Comparison of ENCODE assay signal across 13 cellular contexts in the genomic region with DNA sequence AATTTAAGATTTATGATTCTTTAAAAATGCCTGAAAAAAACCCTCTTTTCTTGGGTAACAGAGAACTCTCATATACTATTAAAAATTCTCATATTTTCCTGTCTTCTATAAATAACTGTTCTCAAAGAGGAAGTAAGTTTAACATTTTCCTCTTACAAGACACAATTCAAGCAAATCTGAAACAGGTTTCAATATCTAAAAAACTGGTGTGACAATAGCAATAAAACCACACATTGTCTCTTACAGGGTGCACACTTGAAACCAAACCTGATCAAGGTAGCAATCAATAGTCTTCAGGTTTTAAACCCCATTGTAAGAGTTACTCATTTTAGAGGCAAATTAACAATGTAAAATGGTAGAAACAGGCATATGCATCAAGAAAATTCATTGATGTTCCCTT. TPM values are rescaled to one million over a fixed set of nuclear protein-coding genes. Genes with fewer than 3 reads are reported as not detected.
DNase-seq lines count a peak whose midpoint lies in the region; ATAC-seq and TF ChIP-seq lines count a peak whose summit lies in the region.
"Had no signal": no experiment of that assay in that cellular context is flagged by ENCODE, and none has a peak within 500 bp of the region (broad histone marks: within the 10 kb centered on the region; RNA-seq: fewer than 3 reads in every experiment).

No MANE protein-coding gene starts in this region.

- peak; percentile 26 for DNase-seq in GM12865 (ENCODE audit: low read depth)
- DNase-seq in OCI-M1 (lab: John Stamatoyannopoulos, UW): peak; percentile 25
- DNase-seq in NCI-H1048 (lab: John Stamatoyannopoulos, UW): no peak
- DNase-seq in glutamatergic neuron: no peak
- DNase-seq in stimulated activated CD4-positive, alpha-beta T cell treated with anti-CD3 and anti-CD28 coated beads, Interleukin-15, amount 100 ng/mL, for 24 hours: no peak
- DNase-seq in coronary artery (ENCODE audit: low spot score): no peak
- DNase-seq: Calu3, GOT3, hippocampal formation, PC-3, thyroid gland had no signal

- no peak overlapping the region for H3K4me3 ChIP-seq in GM12865 (ENCODE audit: low read depth, low read length)
- no peak overlapping the region for H3K4me3 ChIP-seq in coronary artery
- H3K4me3 ChIP-seq: thyroid gland had no signal

- no peak overlapping the region for H3K27ac ChIP-seq in coronary artery
- H3K27ac ChIP-seq: thyroid gland had no signal

- TF ChIP-seq CTCF in GM12865 (IDR thresholded peaks at IDR 0.05; ENCODE audit: insufficient read depth, low read depth, low read length, missing control alignments) (no peak), glutamatergic neuron (IDR thresholded peaks at IDR 0.05; ENCODE audit: partially characterized antibody, unreplicated experiment) (no peak), coronary artery (IDR thresholded peaks at IDR 0.05) (no peak)

- H3K27ac Mint-ChIP-seq in glutamatergic neuron (ENCODE audit: unreplicated experiment): no peak overlapping the region

- no peak overlapping the region for H3K4me3 Mint-ChIP-seq in glutamatergic neuron (ENCODE audit: unreplicated experiment)

- ATAC-seq in GM19324 (IDR thresholded peaks at IDR 0.05; ENCODE audit: low FRiP score, unreplicated experiment): peak; percentile 69
- peak; percentile 66 for ATAC-seq in HG02938 (IDR thresholded peaks at IDR 0.05; ENCODE audit: unreplicated experiment)
- ATAC-seq: PC-3 had no signal

- H3K27me3 Mint-ChIP-seq in glutamatergic neuron (ENCODE audit: unreplicated experiment): no peaks in the 10 kb centered on the region

- no peaks in the 10 kb centered on the region for H3K9me3 Mint-ChIP-seq in glutamatergic neuron (ENCODE audit: unreplicated experiment)

- no peaks in the 10 kb centered on the region for H3K36me3 Mint-ChIP-seq in glutamatergic neuron (ENCODE audit: unreplicated experiment)

- H3K4me1 Mint-ChIP-seq in glutamatergic neuron (ENCODE audit: low read depth, unreplicated experiment): peaks cover 1% of the 10 kb centered on the region

RNA-seq across cellular contexts. Expression of a gene that starts 28.0 kb away (rescaled TPM):
- total RNA-seq in glutamatergic neuron (ENCODE audit: unreplicated experiment): 243 TPM

RNA-seq across cellular contexts. Expression of a gene that starts 53.9 kb away (rescaled TPM):
- 20.1 TPM for total RNA-seq in glutamatergic neuron (ENCODE audit: unreplicated experiment)

Comparison
In these comparisons a context has a peak if more than half of its experiments do, and no peak if none do; other contexts are left out.
1. DNase-seq: peak in GM12865 (single experiment) and OCI-M1 (single experiment); none in NCI-H1048 (single experiment), glutamatergic neuron (single experiment), stimulated activated CD4-positive, alpha-beta T cell treated with anti-CD3 and anti-CD28 coated beads, Interleukin-15, amount 100 ng/mL, for 24 hours (single experiment) and coronary artery (single experiment).